In genomic region chr17:30970757-30971567, GRCh38 we compare ENCODE assay signal across 1 cellular context.
TF ChIP-seq lines count a peak whose summit lies in the region.

Gene RNF135, plus strand, starts transcription at chr17:30971039. Its CDS starts 35 bp downstream, at chr17:30971074.

TF ChIP-seq in H1, 55 proteins besides CTCF, POLR2A, EP300 and RAD21 (continued from another document):
- peak; percentile 79; the same call in 1 of the 2 replicates for TF ChIP-seq YY1 (IDR thresholded peaks at IDR 0.05; ENCODE audit: low read depth, low read length)
- peak; percentile 40; the same call in 1 of the 2 replicates for TF ChIP-seq SUZ12 (IDR thresholded peaks at IDR 0.05; ENCODE audit: low read length)
- TF ChIP-seq HDAC6 (IDR thresholded peaks at IDR 0.05; ENCODE audit: low read depth, low read length) = no peak
- no peak for TF ChIP-seq EGR1 (IDR thresholded peaks at IDR 0.05; ENCODE audit: borderline replicate concordance, low read depth, low read length)
- TF ChIP-seq CBX8 (IDR thresholded peaks at IDR 0.05; ENCODE audit: borderline replicate concordance, low read depth, low read length) = no peak
- peak; percentile 68; the same call in 1 of the 2 replicates for TF ChIP-seq MAX (IDR thresholded peaks at IDR 0.05)
